Comparison of ENCODE assay signal across 13 cellular contexts in genomic region chr21:29238967-29239289, GRCh38. TPM values are rescaled to one million over a fixed set of nuclear protein-coding genes. Genes with fewer than 3 reads are reported as not detected.
DNase-seq lines count a peak whose midpoint lies in the region; TF ChIP-seq lines count a peak whose summit lies in the region.
"Had no signal": no experiment of that assay in that cellular context is flagged by ENCODE, and none has a peak within 500 bp of the region (broad histone marks: within the 10 kb centered on the region; RNA-seq: fewer than 3 reads in every experiment).

No MANE protein-coding gene starts in this region.

- CTCF ChIA-PET in activated CD4-positive, alpha-beta T cell treated with anti-CD3 and anti-CD28 coated beads, Interleukin-2, amount 10 ng/mL, durations not matched to agents 7 days and 5 days (lab: Charles Lee), result no interaction called here

- H3K4me3 ChIP-seq in cardiac fibroblast (replicated peaks in 1 of 2; ENCODE audit: low read depth in 2 of 2, low read length in 2 of 2), result no peak overlapping the region

- DNase-seq in DMS79 treated with DMSO at 0.1 percent for 48 hours (lab: John Stamatoyannopoulos, UW) (peak; percentile 41), NOMO-1 (lab: John Stamatoyannopoulos, UW; ENCODE audit: unreplicated experiment in 2 of 2) (peak; percentile 22 to 52), cardiac fibroblast (ENCODE audit: low read depth in 2 of 2) (peak; percentile 61 to 65), pons (ENCODE audit: low spot score) (peak; percentile 57), 8988T (no peak), NCI-H187 (lab: John Stamatoyannopoulos, UW) (no peak)
- no peak for DNase-seq in activated CD4-positive, alpha-beta T cell treated with anti-CD3 and anti-CD28 coated beads, Interleukin-2, amount 10 ng/mL, durations not matched to agents 7 days and 5 days
- DNase-seq: activated CD4-positive, alpha-beta T cell treated with anti-CD3 and anti-CD28 coated beads for 4 hours; central memory CD4-positive, alpha-beta T cell; H7; NCI-H1436 treated with DMSO at 0.1 percent for 48 hours; right cardiac atrium had no signal

- H3K4me1 Mint-ChIP-seq in activated CD4-positive, alpha-beta T cell treated with anti-CD3 and anti-CD28 coated beads, Interleukin-2, amount 10 ng/mL, durations not matched to agents 7 days and 5 days, result peaks cover 12% of the 10 kb centered on the region

- TF ChIP-seq CTCF in cardiac fibroblast (IDR thresholded peaks at IDR 0.05; ENCODE audit: low read depth, low read length), result no peak

- H3K9me3 Mint-ChIP-seq in activated CD4-positive, alpha-beta T cell treated with anti-CD3 and anti-CD28 coated beads, Interleukin-2, amount 10 ng/mL, durations not matched to agents 7 days and 5 days, result peaks cover 9% of the 10 kb centered on the region
- H3K9me3 Mint-ChIP-seq: activated T-helper 17 cell treated with anti-CD3 and anti-CD28 coated beads, Interleukin-2, amount 50 U/mL, for 72 hours had no signal

- no peak overlapping the region for H3K27ac Mint-ChIP-seq in activated CD4-positive, alpha-beta T cell treated with anti-CD3 and anti-CD28 coated beads, Interleukin-2, amount 10 ng/mL, durations not matched to agents 7 days and 5 days
- H3K27ac Mint-ChIP-seq: activated T-helper 17 cell treated with anti-CD3 and anti-CD28 coated beads, Interleukin-2, amount 50 U/mL, for 72 hours had no signal

- H3K36me3 Mint-ChIP-seq in activated CD4-positive, alpha-beta T cell treated with anti-CD3 and anti-CD28 coated beads, Interleukin-2, amount 10 ng/mL, durations not matched to agents 7 days and 5 days (ENCODE audit: low read depth), result no peaks in the 10 kb centered on the region

- H3K4me3 Mint-ChIP-seq in activated CD4-positive, alpha-beta T cell treated with anti-CD3 and anti-CD28 coated beads, Interleukin-2, amount 10 ng/mL, durations not matched to agents 7 days and 5 days, result no peak overlapping the region
- H3K4me3 Mint-ChIP-seq: activated T-helper 17 cell treated with anti-CD3 and anti-CD28 coated beads, Interleukin-2, amount 50 U/mL, for 72 hours had no signal

- POLR2A ChIA-PET in activated CD4-positive, alpha-beta T cell treated with anti-CD3 and anti-CD28 coated beads, Interleukin-2, amount 10 ng/mL, durations not matched to agents 7 days and 5 days (lab: Charles Lee), result no interaction called here

- no peaks in the 10 kb centered on the region for H3K27me3 Mint-ChIP-seq in activated CD4-positive, alpha-beta T cell treated with anti-CD3 and anti-CD28 coated beads, Interleukin-2, amount 10 ng/mL, durations not matched to agents 7 days and 5 days

RNA-seq across cellular contexts. Expression of gene BACH1, which starts 59.8 kb away (rescaled TPM):
- 10 to 100 TPM; 21.1 to 23.4 TPM for total RNA-seq in activated CD4-positive, alpha-beta T cell treated with anti-CD3 and anti-CD28 coated beads, Interleukin-2, amount 10 ng/mL, durations not matched to agents 7 days and 5 days

Comparison
In these comparisons a context has a peak if more than half of its experiments do, and no peak if none do; other contexts are left out.
1. DNase-seq: peak in DMS79 treated with DMSO at 0.1 percent for 48 hours (single experiment), NOMO-1 (2 of 2), cardiac fibroblast (2 of 2) and pons (single experiment); none in 8988T (single experiment), NCI-H187 (0 of 2) and activated CD4-positive, alpha-beta T cell treated with anti-CD3 and anti-CD28 coated beads, Interleukin-2, amount 10 ng/mL, durations not matched to agents 7 days and 5 days (single experiment).